In the genomic region with DNA sequence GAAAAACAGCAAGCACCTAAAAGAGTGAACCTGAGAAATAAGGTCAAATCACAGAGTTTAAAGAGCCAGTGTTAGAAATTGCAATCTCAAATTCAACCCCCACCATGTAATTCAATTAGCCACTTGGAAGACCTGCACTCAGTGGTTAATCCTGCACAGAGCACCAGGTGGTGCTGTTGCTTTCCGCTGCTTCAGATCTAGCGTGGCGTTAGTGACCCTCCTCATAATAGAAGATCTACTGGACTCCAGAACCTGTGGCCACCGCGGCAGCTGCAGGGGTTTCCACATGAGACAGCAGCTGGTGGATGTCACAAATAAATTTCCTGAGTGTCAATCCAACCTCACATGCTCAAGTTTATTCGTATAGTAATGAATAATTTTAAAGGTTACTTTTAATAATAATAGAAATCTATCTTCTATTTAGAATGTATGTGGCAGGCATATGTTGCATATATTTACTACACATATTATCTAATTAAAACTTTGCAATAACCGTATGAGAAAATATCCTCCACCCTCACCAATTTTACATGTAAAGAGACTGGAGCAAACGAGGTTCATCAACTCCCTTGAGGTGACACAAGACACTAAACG, we compare ENCODE assay signal across 9 cellular contexts.
DNase-seq lines count a peak whose midpoint lies in the region; ATAC-seq and TF ChIP-seq lines count a peak whose summit lies in the region.
"Had no signal": no experiment of that assay in that cellular context is flagged by ENCODE, and none has a peak within 500 bp of the region (broad histone marks: within the 10 kb centered on the region; RNA-seq: fewer than 3 reads in every experiment).

No MANE protein-coding gene starts in this region.

- CTCF ChIA-PET in CD8-positive, alpha-beta T cell (lab: Charles Lee), result interaction anchor here (0.7 to 2.8 kb wide), 7 partner anchors 13 to 95 kb away, joined by 3 to 27 read pairs (median 4); no protein-coding TSS in a partner anchor
- CTCF ChIA-PET in activated CD4-positive, alpha-beta memory T cell treated with anti-CD3 and anti-CD28 coated beads for 36 hours (lab: Charles Lee), result interaction anchor here (0.6 to 2.4 kb wide), 3 partner anchors 13 to 90 kb away, joined by 3 to 14 read pairs (median 3); no protein-coding TSS in a partner anchor

- peak; percentile 40 for ATAC-seq in CD8-positive, alpha-beta T cell
- ATAC-seq in GM18519 (IDR thresholded peaks at IDR 0.05; ENCODE audit: low FRiP score, unreplicated experiment) (peak; percentile 95), HG02885 (IDR thresholded peaks at IDR 0.05; ENCODE audit: poor library complexity, unreplicated experiment) (peak; percentile 98)

- H3K27ac ChIP-seq in CD8-positive, alpha-beta T cell (ENCODE audit: low read depth, low read length), result no peak overlapping the region
- H3K27ac ChIP-seq in osteoblast (ENCODE audit: low read depth, low read length), result no peak overlapping the region

- H2AFZ ChIP-seq in osteoblast (ENCODE audit: low read length), result peak overlapping the region; percentile 77

- H3K4me3 ChIP-seq in CD8-positive, alpha-beta T cell (ENCODE audit: low read depth, low read length), result no peak overlapping the region
- H3K4me3 ChIP-seq in foreskin fibroblast (ENCODE audit: low read depth in 1 of 2, low read length in 2 of 2) (no peak overlapping the region), osteoblast (ENCODE audit: insufficient read depth, low read length) (peak overlapping the region; percentile 49)

- TF ChIP-seq CTCF in CD8-positive, alpha-beta T cell (IDR thresholded peaks at IDR 0.05), result peak; percentile 44
- TF ChIP-seq CTCF in foreskin fibroblast (IDR thresholded peaks at IDR 0.05; ENCODE audit: low read depth, low read length), result peak; percentile 85
- TF ChIP-seq CTCF in osteoblast (IDR thresholded peaks at IDR 0.05; ENCODE audit: extremely low read depth, low read depth, low read length), result peak; percentile 83

- no peaks in the 10 kb centered on the region for H3K9me3 ChIP-seq in CD8-positive, alpha-beta T cell (ENCODE audit: low read length)
- H3K9me3 ChIP-seq in osteoblast (ENCODE audit: low read depth, low read length), result no peaks in the 10 kb centered on the region

- no peaks in the 10 kb centered on the region for H3K36me3 ChIP-seq in CD8-positive, alpha-beta T cell (ENCODE audit: insufficient read depth, low read length)
- no peaks in the 10 kb centered on the region for H3K36me3 ChIP-seq in osteoblast (ENCODE audit: insufficient read depth, low read length)

- H3K27me3 Mint-ChIP-seq in CD8-positive, alpha-beta T cell (ENCODE audit: low read depth), result peaks cover 7% of the 10 kb centered on the region
- H3K27me3 Mint-ChIP-seq in activated CD4-positive, alpha-beta memory T cell treated with anti-CD3 and anti-CD28 coated beads for 36 hours, result peaks cover 6% of the 10 kb centered on the region
- H3K27me3 Mint-ChIP-seq: activated B cell treated with CpG ODN at 0.5 μM for 24 hours had no signal

- peak overlapping the region; percentile 76 for H3K4me2 ChIP-seq in osteoblast (ENCODE audit: insufficient read depth, low read length)

- H3K9me3 Mint-ChIP-seq in CD8-positive, alpha-beta T cell, result peaks cover 11% of the 10 kb centered on the region
- H3K9me3 Mint-ChIP-seq in activated CD4-positive, alpha-beta memory T cell treated with anti-CD3 and anti-CD28 coated beads for 36 hours, result peaks cover 17% of the 10 kb centered on the region

- no peaks in the 10 kb centered on the region for H4K20me1 ChIP-seq in osteoblast (ENCODE audit: insufficient read depth, low read length)

- DNase-seq in CD8-positive, alpha-beta T cell, result peak in 5 of 7 experiments; percentile 2 to 29 (median 12)
- DNase-seq in NCI-H146 (lab: John Stamatoyannopoulos, UW) (peak; percentile 64), foreskin fibroblast (peak; percentile 47 to 87), osteoblast (ENCODE audit: insufficient read length, low spot score, missing footprints) (no peak), cortex of kidney (lab: John Stamatoyannopoulos, UW) (no peak)
- peak; percentile 43 for DNase-seq in activated CD4-positive, alpha-beta memory T cell treated with anti-CD3 and anti-CD28 coated beads for 36 hours
- DNase-seq: activated B cell treated with CpG ODN at 0.5 μM for 24 hours had no signal

- H3K4me1 Mint-ChIP-seq in CD8-positive, alpha-beta T cell (ENCODE audit: low read depth), result no peaks in the 10 kb centered on the region
- H3K4me1 Mint-ChIP-seq in activated CD4-positive, alpha-beta memory T cell treated with anti-CD3 and anti-CD28 coated beads for 36 hours (ENCODE audit: low read depth), result no peaks in the 10 kb centered on the region
- H3K4me1 Mint-ChIP-seq: activated B cell treated with CpG ODN at 0.5 μM for 24 hours had no signal

- no peaks in the 10 kb centered on the region for H3K4me1 ChIP-seq in CD8-positive, alpha-beta T cell (ENCODE audit: insufficient read depth, low read length)
- no peaks in the 10 kb centered on the region for H3K4me1 ChIP-seq in osteoblast (ENCODE audit: insufficient read depth, low read length)

- H3K27ac Mint-ChIP-seq in CD8-positive, alpha-beta T cell, result no peak overlapping the region
- H3K27ac Mint-ChIP-seq in activated CD4-positive, alpha-beta memory T cell treated with anti-CD3 and anti-CD28 coated beads for 36 hours, result no peak overlapping the region
- H3K27ac Mint-ChIP-seq: activated B cell treated with CpG ODN at 0.5 μM for 24 hours had no signal

- H3K27me3 ChIP-seq in CD8-positive, alpha-beta T cell (ENCODE audit: insufficient read depth, low read length), result no peaks in the 10 kb centered on the region
- H3K27me3 ChIP-seq in osteoblast (ENCODE audit: insufficient read depth, low read length), result no peaks in the 10 kb centered on the region

- POLR2A ChIA-PET in CD8-positive, alpha-beta T cell (lab: Charles Lee), result no interaction called here
- POLR2A ChIA-PET in activated CD4-positive, alpha-beta memory T cell treated with anti-CD3 and anti-CD28 coated beads for 36 hours (lab: Charles Lee), result no interaction called here

- no peak overlapping the region for H3K4me3 Mint-ChIP-seq in CD8-positive, alpha-beta T cell
- no peak overlapping the region for H3K4me3 Mint-ChIP-seq in activated CD4-positive, alpha-beta memory T cell treated with anti-CD3 and anti-CD28 coated beads for 36 hours
- H3K4me3 Mint-ChIP-seq: activated B cell treated with CpG ODN at 0.5 μM for 24 hours had no signal

- no peaks in the 10 kb centered on the region for H3K36me3 Mint-ChIP-seq in CD8-positive, alpha-beta T cell
- H3K36me3 Mint-ChIP-seq in activated CD4-positive, alpha-beta memory T cell treated with anti-CD3 and anti-CD28 coated beads for 36 hours, result no peaks in the 10 kb centered on the region

- H3K79me2 ChIP-seq in osteoblast (ENCODE audit: insufficient read depth, low read length), result no peaks in the 10 kb centered on the region

- intact Hi-C loops in CD8-positive, alpha-beta T cell (cut with DNase I, micrococcal nuclease), result loop anchor here (1.0 kb wide), 2 partner anchors 90 to 91 kb away; no protein-coding TSS in a partner anchor
- intact Hi-C loops in activated CD4-positive, alpha-beta memory T cell treated with anti-CD3 and anti-CD28 coated beads for 36 hours (cut with micrococcal nuclease), result loop anchor here (2.0 kb wide), 2 partner anchors 90 to 396 kb away; no protein-coding TSS in a partner anchor

Comparison
In these comparisons a context has a peak if more than half of its experiments do, and no peak if none do; other contexts are left out.
1. ATAC-seq: peak in every context shown above with its lines; median percentile 98 in HG02885; 95 in GM18519; 40 in CD8-positive, alpha-beta T cell.
2. DNase-seq: peak in CD8-positive, alpha-beta T cell (5 of 7), NCI-H146 (single experiment), activated CD4-positive, alpha-beta memory T cell treated with anti-CD3 and anti-CD28 coated beads for 36 hours (single experiment) and foreskin fibroblast (2 of 2); none in osteoblast (single experiment) and cortex of kidney (single experiment).
3. Peak in every context shown above with its lines, with median percentiles within 50 percentile points of each other: CTCF ChIP-seq.